8 cellular contexts compared by ENCODE assay signal in the genomic region with DNA sequence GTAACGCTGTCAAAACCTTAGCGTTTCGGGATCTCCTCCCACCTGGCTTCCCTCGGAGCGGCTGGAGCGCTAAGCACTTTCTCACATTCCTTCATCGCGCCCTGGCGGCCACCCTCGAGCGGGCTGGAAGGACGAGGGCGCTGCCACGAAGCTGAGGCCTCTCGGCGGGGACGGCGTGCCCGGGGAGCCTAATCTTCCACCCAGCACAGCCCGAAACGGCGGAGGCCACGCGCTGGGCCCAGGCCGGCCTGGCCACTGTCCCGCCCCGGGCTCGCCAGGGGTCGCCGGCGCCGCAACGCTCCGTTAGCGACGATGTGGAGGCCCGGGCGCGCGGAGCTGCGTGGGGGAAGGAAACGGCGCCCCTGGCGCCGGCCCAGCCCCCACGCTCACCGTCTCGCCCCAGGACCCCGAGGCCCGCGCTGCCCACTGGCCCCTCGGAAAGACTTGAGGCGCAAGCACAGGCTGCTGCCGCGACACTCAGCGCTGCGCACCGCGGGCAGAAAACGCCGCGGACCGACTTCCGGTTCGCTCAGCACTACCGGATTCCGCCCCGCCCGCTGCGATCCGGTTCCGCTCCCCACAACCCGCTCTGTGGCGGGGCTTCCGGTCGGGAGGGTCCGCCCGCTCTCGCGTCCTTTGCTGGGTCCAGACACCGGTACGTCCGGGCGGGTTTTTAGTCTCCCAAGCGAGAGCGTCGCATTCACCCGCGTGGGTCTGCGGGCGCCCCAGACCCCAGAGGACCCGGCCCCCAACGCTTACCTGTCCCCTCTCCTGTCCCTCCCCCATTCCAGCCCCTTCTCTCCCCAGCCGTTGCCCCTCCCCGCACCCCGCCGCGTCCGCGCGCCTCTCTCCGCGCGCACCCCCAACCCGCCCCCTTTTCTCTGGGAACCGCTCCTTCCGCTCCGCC. TPM values are rescaled to one million over a fixed set of nuclear protein-coding genes. Genes with fewer than 3 reads are reported as not detected.
DNase-seq lines count a peak whose midpoint lies in the region; ATAC-seq and TF ChIP-seq lines count a peak whose summit lies in the region.

A gene with protein sequence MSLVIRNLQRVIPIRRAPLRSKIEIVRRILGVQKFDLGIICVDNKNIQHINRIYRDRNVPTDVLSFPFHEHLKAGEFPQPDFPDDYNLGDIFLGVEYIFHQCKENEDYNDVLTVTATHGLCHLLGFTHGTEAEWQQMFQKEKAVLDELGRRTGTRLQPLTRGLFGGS (plus strand): TSS at position 582 of the 907 bp plus-strand sequence. CDS start 572 bp downstream, outside the sequence.

- H3K4me1 ChIP-seq in parathyroid adenoma (peaks cover 3% of the 10 kb centered on the region), tibial artery (peaks cover 0 to 54% (median 40%) of the 10 kb centered on the region in 4 donors)

- H3K9me2 ChIP-seq in SU-DHL-6 (replicated peaks; ENCODE audit: insufficient read depth, low read length), result no peaks in the 10 kb centered on the region

- DNase-seq in NCI-H1105 treated with DMSO at 0.1 percent for 48 hours (lab: John Stamatoyannopoulos, UW) (peak; percentile 85), Right ventricle myocardium superior (peak; percentile 94), tibial artery (peak; percentile 81 to 93)
- peak; percentile 74 for DNase-seq in activated naive CD8-positive, alpha-beta T cell treated with anti-CD3 and anti-CD28 coated beads, Interleukin-2, amount 50 U/mL, for 16 hours (ENCODE audit: low read depth, low spot score)

- H3K36me3 ChIP-seq in SU-DHL-6 (ENCODE audit: low read length), result peaks cover 6% of the 10 kb centered on the region; the same call in 1 of the 2 replicates
- H3K36me3 ChIP-seq in parathyroid adenoma (ENCODE audit: control insufficient read depth, insufficient read depth, low read length), result no peaks in the 10 kb centered on the region
- H3K36me3 ChIP-seq in tibial artery, result peaks cover under 1 to 27% (median 5%) of the 10 kb centered on the region in 3 donors

- H2AFZ ChIP-seq in SU-DHL-6 (ENCODE audit: low read depth, low read length, severe bottlenecking) (peak within 1 kb of the TSS; percentile 81), parathyroid adenoma (peak within 1 kb of the TSS; percentile 82)

- H3K4me3 ChIP-seq in SU-DHL-6 (ENCODE audit: insufficient read depth, low read length, poor library complexity, severe bottlenecking) (peak within 1 kb of the TSS; percentile 83), parathyroid adenoma (ENCODE audit: low read depth, low read length) (peak within 1 kb of the TSS; percentile 88), tibial artery (peak within 1 kb of the TSS; percentile 77 to 79)

- ATAC-seq in HG02642 (IDR thresholded peaks at IDR 0.05; ENCODE audit: poor library complexity, unreplicated experiment) (peak; percentile 91), Right ventricle myocardium superior (ENCODE audit: poor library complexity) (peak; percentile 98)

- H3K27me3 ChIP-seq in SU-DHL-6 (ENCODE audit: low read length) (no peaks in the 10 kb centered on the region), parathyroid adenoma (ENCODE audit: control insufficient read depth, insufficient read depth, low read length) (no peaks in the 10 kb centered on the region), tibial artery (no peaks in the 10 kb centered on the region)

- H3K4me2 ChIP-seq in SU-DHL-6 (ENCODE audit: low read depth, low read length, poor library complexity, severe bottlenecking), result peak within 1 kb of the TSS; percentile 86
- H3K4me2 ChIP-seq in parathyroid adenoma (ENCODE audit: low read length), result peak within 1 kb of the TSS; percentile 85

- intact Hi-C loops in Right ventricle myocardium superior (cut with DNase I) (loop anchor here (2.0 kb wide), 1 partner anchor 39 kb away; a partner anchor contains a TSS), tibial artery (cut with DNase I; ENCODE audit: low total_unique reads) (loop anchor here (2.0 to 10.0 kb wide), 2 partner anchors 37 to 141 kb away; a partner anchor contains a TSS)

- H3K27ac ChIP-seq in SU-DHL-6 (ENCODE audit: low read depth, low read length) (peak within 1 kb of the TSS; percentile 69), parathyroid adenoma (peak within 1 kb of the TSS; percentile 84), tibial artery (peak within 1 kb of the TSS; percentile 90 to 96)

- peaks cover 16% of the 10 kb centered on the region; the same call in 1 of the 2 replicates for H3F3A ChIP-seq in SU-DHL-6 (ENCODE audit: insufficient read depth)

- H3K9me3 ChIP-seq in SU-DHL-6 (ENCODE audit: insufficient read depth, low read length), result no peaks in the 10 kb centered on the region
- H3K9me3 ChIP-seq in parathyroid adenoma (ENCODE audit: control insufficient read depth, low read length), result no peaks in the 10 kb centered on the region
- no peaks in the 10 kb centered on the region for H3K9me3 ChIP-seq in tibial artery

- peak; percentile 34; the same call in 2 of the 3 replicates for TF ChIP-seq CTCF in GM12872 (IDR thresholded peaks at IDR 0.05; ENCODE audit: insufficient read depth, low read depth, low read length)
- peak; percentile 37 for TF ChIP-seq CTCF in SU-DHL-6 (IDR thresholded peaks at IDR 0.05; ENCODE audit: insufficient read depth, low read length, poor library complexity, severe bottlenecking)
- TF ChIP-seq CTCF in parathyroid adenoma (IDR thresholded peaks at IDR 0.05), result no peak
- TF ChIP-seq CTCF in tibial artery (IDR thresholded peaks at IDR 0.05), result peak; percentile 40

- H3K9ac ChIP-seq in SU-DHL-6 (ENCODE audit: low read length) (peak within 1 kb of the TSS; percentile 91), parathyroid adenoma (peak within 1 kb of the TSS; percentile 28)

- H3K79me2 ChIP-seq in SU-DHL-6 (ENCODE audit: insufficient read depth, low read length), result peaks cover 72% of the 10 kb centered on the region
- peaks cover 3% of the 10 kb centered on the region for H3K79me2 ChIP-seq in parathyroid adenoma

- no peaks in the 10 kb centered on the region; the same call in 1 of the 2 replicates for H4K20me1 ChIP-seq in SU-DHL-6 (ENCODE audit: low read depth, low read length)

RNA-seq across cellular contexts. Expression of the gene that starts here (rescaled TPM):
- 19.2 TPM for total RNA-seq in Right ventricle myocardium superior

Comparison
In these comparisons a context has a peak if more than half of its experiments do, and no peak if none do; other contexts are left out.
1. Peak in every context shown above with its lines: DNase-seq, ATAC-seq, H3K4me3 ChIP-seq and H3K27ac ChIP-seq.